16 cellular contexts compared by ENCODE assay signal in genomic region chr18:50620319-50620718, GRCh38.
"Had no signal": no experiment of that assay in that cellular context is flagged by ENCODE, and none has a peak within 500 bp of the region (broad histone marks: within the 10 kb centered on the region; RNA-seq: fewer than 3 reads in every experiment).

No MANE protein-coding gene starts in this region.

- H3K27ac ChIP-seq: upper lobe of left lung had no signal

- DNase-seq: activated CD4-positive, alpha-beta T cell treated with anti-CD3 and anti-CD28 coated beads, Interleukin-2, amount 10 ng/mL, durations not matched to agents 7 days and 5 days; activated CD8-positive, alpha-beta memory T cell treated with anti-CD3 and anti-CD28 coated beads, Interleukin-2, amount 50 U/mL, for 4 hours; activated naive CD4-positive, alpha-beta T cell treated with anti-CD3 and anti-CD28 coated beads for 36 hours; activated naive CD8-positive, alpha-beta T cell treated with anti-CD3 and anti-CD28 coated beads, Interleukin-2, amount 50 U/mL, for 24 hours; activated T-cell treated with anti-CD3 and anti-CD28 coated beads, Interleukin-2, amount 50 U/mL, for 4 hours; aorta; cerebellar nuclear complex; dermis blood vessel endothelial cell; effector memory CD4-positive, alpha-beta T cell; mesendoderm; posterior cingulate gyrus; stimulated activated CD4-positive, alpha-beta T cell treated with anti-CD3 and anti-CD28 coated beads, Interleukin-2, amount 100 ng/mL, for 24 hours; stimulated activated naive CD8-positive, alpha-beta T cell treated with anti-CD3 and anti-CD28 coated beads, Interleukin-15, Interleukin-2, amounts not matched to agents 100 U/mL and 50 U/mL, for 24 hours; upper lobe of left lung had no signal

- ATAC-seq: activated CD4-positive, CD25-positive, alpha-beta regulatory T cell treated with anti-CD3 and anti-CD28 coated beads, Interleukin-2, amount 50 U/mL, for 24 hours; activated naive CD8-positive, alpha-beta T cell treated with anti-CD3 and anti-CD28 coated beads, Interleukin-2, amount 50 U/mL, for 24 hours; activated T-cell treated with anti-CD3 and anti-CD28 coated beads, Interleukin-2, amount 50 U/mL, for 4 hours; natural killer cell treated with Interleukin-12 subunit alpha and Interleukin-12 subunit beta and Interleukin-15 and Interleukin-18, amount 100 ng/mL, for 72 hours; stimulated activated naive CD8-positive, alpha-beta T cell treated with anti-CD3 and anti-CD28 coated beads, Interleukin-15, Interleukin-2, amounts not matched to agents 100 U/mL and 50 U/mL, for 24 hours had no signal

- H3K36me3 ChIP-seq: upper lobe of left lung had no signal

- H3K27me3 ChIP-seq: upper lobe of left lung had no signal

- H3K4me3 ChIP-seq: upper lobe of left lung had no signal

- H3K9me3 ChIP-seq: upper lobe of left lung had no signal
